In genomic region chr11:106463796-106464201, GRCh38 we compare ENCODE assay signal across 26 cellular contexts.
DNase-seq lines count a peak whose midpoint lies in the region; ATAC-seq and TF ChIP-seq lines count a peak whose summit lies in the region.
"Had no signal": no experiment of that assay in that cellular context is flagged by ENCODE, and none has a peak within 500 bp of the region (broad histone marks: within the 10 kb centered on the region; RNA-seq: fewer than 3 reads in every experiment).

No MANE protein-coding gene starts in this region.

- no peak overlapping the region; the same call in 1 of the 2 replicates for H3K18ac ChIP-seq in IMR-90 (ENCODE audit: low read depth, low read length)
- H3K18ac ChIP-seq in trophoblast cell (ENCODE audit: low read length), result no peak overlapping the region

- DNase-seq in IMR-90 (peak; percentile 65), cerebellar cortex (ENCODE audit: low spot score) (peak; percentile 72), hepatocyte (ENCODE audit: low spot score) (no peak), trophoblast cell (peak; percentile 37 to 75), NCI-H1092 treated with DMSO at 0.1 percent for 48 hours (lab: John Stamatoyannopoulos, UW) (no peak)
- DNase-seq: activated CD8-positive, alpha-beta T cell treated with anti-CD3 and anti-CD28 coated beads, Interleukin-2, amount 10 ng/mL, durations not matched to agents 7 days and 5 days; activated naive CD4-positive, alpha-beta T cell; activated T-cell treated with anti-CD3 and anti-CD28 coated beads, Interleukin-2, amount 50 U/mL, for 24 hours; amygdala; cerebellar nuclear complex; DMS79 treated with DMSO at 0.1 percent for 48 hours; kidney; NCI-H1092; NCI-H2029 treated with DMSO at 0.1 percent for 48 hours; nephron progenitor cell; small intestine; stimulated activated CD4-positive, alpha-beta T cell treated with anti-CD3 and anti-CD28 coated beads, Interleukin-4, amount 100 ng/mL, for 24 hours; stomach; T-helper 9 cell; upper lobe of left lung had no signal

- H3K9ac ChIP-seq in IMR-90 (ENCODE audit: low read depth, low read length) (no peak overlapping the region), trophoblast cell (ENCODE audit: low read length) (no peak overlapping the region)

- H3K79me2 ChIP-seq in hepatocyte (no peaks in the 10 kb centered on the region), trophoblast cell (ENCODE audit: control insufficient read depth, insufficient read depth, low read length, poor library complexity) (no peaks in the 10 kb centered on the region)

- dilution Hi-C loops in IMR-90 (cut with HindIII; ENCODE audit: low sequenced_read_pairs, unreplicated experiment), result no loop called here

- no peak overlapping the region for H2AK9ac ChIP-seq in IMR-90 (replicated peaks; ENCODE audit: low read depth, low read length, poor library complexity)

- POLR2A ChIA-PET in IMR-90 (lab: Charles Lee; ENCODE audit: unreplicated experiment), result no interaction called here

- no peak overlapping the region for H3K56ac ChIP-seq in IMR-90 (ENCODE audit: extremely low read depth, insufficient read depth, low read length)

- H3K9me3 ChIP-seq in IMR-90 (ENCODE audit: control insufficient read depth, insufficient read depth, low read length) (no peaks in the 10 kb centered on the region), hepatocyte (ENCODE audit: low read depth) (no peaks in the 10 kb centered on the region), trophoblast cell (ENCODE audit: insufficient read depth, low read depth, low read length) (no peaks in the 10 kb centered on the region)
- H3K9me3 ChIP-seq: prostate gland, stomach, upper lobe of left lung had no signal

- no peak overlapping the region for H4K8ac ChIP-seq in IMR-90 (ENCODE audit: low read depth in 2 of 2, low read length in 2 of 2)
- H4K8ac ChIP-seq in trophoblast cell (ENCODE audit: low read depth, low read length), result no peak overlapping the region

- in situ Hi-C loops in IMR-90 (cut with MboI; ENCODE audit: low sequenced_read_pairs), result no loop called here

- no peak overlapping the region for H4K12ac ChIP-seq in trophoblast cell (ENCODE audit: low read depth, low read length)

- no peaks in the 10 kb centered on the region for H3K9me2 ChIP-seq in hepatocyte (replicated peaks; ENCODE audit: insufficient read depth)

- no peak overlapping the region for H2BK20ac ChIP-seq in IMR-90 (ENCODE audit: low read depth, low read length)

- H3K4ac ChIP-seq in IMR-90 (ENCODE audit: low read depth, low read length) (no peak overlapping the region), trophoblast cell (ENCODE audit: low read depth, low read length) (no peak overlapping the region)

- peak overlapping the region; percentile 71; the same call in 1 of the 2 replicates for H3K4me2 ChIP-seq in IMR-90 (ENCODE audit: low read depth, low read length)
- peak overlapping the region; percentile 3 for H3K4me2 ChIP-seq in hepatocyte
- H3K4me2 ChIP-seq in trophoblast cell (ENCODE audit: low read length), result no peak overlapping the region
- H3K4me2 ChIP-seq: GM23338 had no signal

- no CpG with 5 or more reads among the region's 4 CpGs for WGBS in IMR-90 (ENCODE audit: extremely low coverage in 2 of 2, insufficient read length in 1 of 2), 2 experiments
- 51% methylated on average over 4 of the region's 4 CpGs for WGBS in hepatocyte (ENCODE audit: low lambda C conversion rate, missing lambda C conversion rate)
- no CpG with 5 or more reads among the region's 4 CpGs for whole genome bisulfite sequencing in trophoblast cell (ENCODE audit: extremely low coverage, insufficient coverage, insufficient read length)

- BruUV-seq in IMR-90 (replicated peaks; lab: Mats Ljungman, UMichigan), result no TSS peak

- no peak overlapping the region for H2BK15ac ChIP-seq in IMR-90 (ENCODE audit: low read depth, low read length)

- no peaks in the 10 kb centered on the region for H3K36me3 Mint-ChIP-seq in stimulated activated memory B cell treated with anti-CD40 and anti-IgM and Interleukin-4, amounts not matched to agents 10 μg/mL and 1 μg/mL and 100 μg/mL, for 72 hours

- no peaks in the 10 kb centered on the region for H3K79me1 ChIP-seq in IMR-90 (ENCODE audit: low read depth in 1 of 2, low read length in 2 of 2)
- peaks cover 8% of the 10 kb centered on the region for H3K79me1 ChIP-seq in trophoblast cell (ENCODE audit: low read length)

- TF ChIP-seq RAD21 in IMR-90 (IDR thresholded peaks at IDR 0.05; ENCODE audit: low read length), result no peak

- H2BK5ac ChIP-seq in IMR-90 (ENCODE audit: low read depth, low read length, poor library complexity, severe bottlenecking) (no peak overlapping the region), trophoblast cell (ENCODE audit: low read depth, low read length, poor library complexity) (no peak overlapping the region)

- H3K27ac ChIP-seq in IMR-90 (ENCODE audit: insufficient read depth, low read length), result no peak overlapping the region
- peak overlapping the region; percentile 53 for H3K27ac ChIP-seq in hepatocyte
- H3K27ac ChIP-seq in trophoblast cell (ENCODE audit: low read depth, low read length), result no peak overlapping the region
- H3K27ac ChIP-seq: prostate gland, stomach, upper lobe of left lung had no signal

- H3K9me3 Mint-ChIP-seq in stimulated activated memory B cell treated with anti-CD40 and anti-IgM and Interleukin-4, amounts not matched to agents 10 μg/mL and 1 μg/mL and 100 μg/mL, for 72 hours, result no peaks in the 10 kb centered on the region
- H3K9me3 Mint-ChIP-seq: GM23338, nephron progenitor cell had no signal

- no peak overlapping the region for H3K27ac Mint-ChIP-seq in stimulated activated memory B cell treated with anti-CD40 and anti-IgM and Interleukin-4, amounts not matched to agents 10 μg/mL and 1 μg/mL and 100 μg/mL, for 72 hours
- H3K27ac Mint-ChIP-seq: activated CD8-positive, alpha-beta T cell treated with anti-CD3 and anti-CD28 coated beads, Interleukin-2, amount 10 ng/mL, durations not matched to agents 7 days and 5 days; activated T-cell treated with anti-CD3 and anti-CD28 coated beads, Interleukin-2, amount 50 U/mL, for 24 hours; GM23338; nephron progenitor cell had no signal

- H4K91ac ChIP-seq in IMR-90 (ENCODE audit: insufficient read depth, low read depth, low read length) (no peak overlapping the region), trophoblast cell (ENCODE audit: low read depth, low read length) (no peak overlapping the region)

- H3K27me3 Mint-ChIP-seq in stimulated activated memory B cell treated with anti-CD40 and anti-IgM and Interleukin-4, amounts not matched to agents 10 μg/mL and 1 μg/mL and 100 μg/mL, for 72 hours, result no peaks in the 10 kb centered on the region
- H3K27me3 Mint-ChIP-seq: activated T-cell treated with anti-CD3 and anti-CD28 coated beads, Interleukin-2, amount 50 U/mL, for 24 hours had no signal

- H3K36me3 ChIP-seq in IMR-90 (ENCODE audit: control insufficient read depth, insufficient read depth, low read length), result no peaks in the 10 kb centered on the region
- H3K36me3 ChIP-seq in hepatocyte (replicated peaks; ENCODE audit: insufficient read depth, low read depth), result no peaks in the 10 kb centered on the region
- H3K36me3 ChIP-seq in trophoblast cell (ENCODE audit: control insufficient read depth in 1 of 2, insufficient read depth in 2 of 2, low read length in 2 of 2), result no peaks in the 10 kb centered on the region
- H3K36me3 ChIP-seq: prostate gland, stomach, upper lobe of left lung had no signal

- no peaks in the 10 kb centered on the region for H3K4me1 Mint-ChIP-seq in stimulated activated memory B cell treated with anti-CD40 and anti-IgM and Interleukin-4, amounts not matched to agents 10 μg/mL and 1 μg/mL and 100 μg/mL, for 72 hours

- H3K4me3 ChIP-seq in IMR-90 (ENCODE audit: insufficient read depth, low read depth, low read length) (no peak overlapping the region), hepatocyte (no peak overlapping the region), trophoblast cell (ENCODE audit: low read depth, low read length) (no peak overlapping the region)
- H3K4me3 ChIP-seq: GM23338, prostate gland, stomach, upper lobe of left lung had no signal

- intact Hi-C loops in IMR-90 (cut with micrococcal nuclease), result loop anchor here (10.0 kb wide), 1 partner anchor 389 kb away; the partner anchor contains the start of genes AASDHPPT and KBTBD3

- H3K27me3 ChIP-seq in IMR-90 (ENCODE audit: control insufficient read depth, insufficient read depth, low read length) (no peaks in the 10 kb centered on the region), hepatocyte (no peaks in the 10 kb centered on the region), trophoblast cell (ENCODE audit: insufficient read depth, low read length) (no peaks in the 10 kb centered on the region)
- H3K27me3 ChIP-seq: stomach, upper lobe of left lung had no signal

- no peaks in the 10 kb centered on the region for H3K9me1 ChIP-seq in IMR-90 (ENCODE audit: insufficient read depth, low read length)

- H2BK120ac ChIP-seq in IMR-90 (ENCODE audit: low read depth, low read length) (no peak overlapping the region), trophoblast cell (ENCODE audit: insufficient read depth, low read length, poor library complexity) (no peak overlapping the region)

- H3K4me3 Mint-ChIP-seq in stimulated activated memory B cell treated with anti-CD40 and anti-IgM and Interleukin-4, amounts not matched to agents 10 μg/mL and 1 μg/mL and 100 μg/mL, for 72 hours, result no peak overlapping the region
- H3K4me3 Mint-ChIP-seq: activated CD8-positive, alpha-beta T cell treated with anti-CD3 and anti-CD28 coated beads, Interleukin-2, amount 10 ng/mL, durations not matched to agents 7 days and 5 days; activated T-cell treated with anti-CD3 and anti-CD28 coated beads, Interleukin-2, amount 50 U/mL, for 24 hours; GM23338; nephron progenitor cell had no signal

- H2AFZ ChIP-seq in IMR-90 (replicated peaks; ENCODE audit: low read length, poor library complexity), result no peak overlapping the region
- no peak overlapping the region for H2AFZ ChIP-seq in hepatocyte
- no peak overlapping the region for H2AFZ ChIP-seq in trophoblast cell (ENCODE audit: insufficient read depth, low read length, poor library complexity)
- H2AFZ ChIP-seq: GM23338 had no signal

- H3K4me1 ChIP-seq in IMR-90 (ENCODE audit: control insufficient read depth, insufficient read depth, low read length), result peaks cover 13% of the 10 kb centered on the region
- H3K4me1 ChIP-seq in hepatocyte (ENCODE audit: insufficient read depth), result peaks cover 52% of the 10 kb centered on the region
- H3K4me1 ChIP-seq in trophoblast cell (ENCODE audit: control insufficient read depth in 1 of 2, insufficient read depth in 2 of 2, low read length in 2 of 2), result peaks cover 0 to 5% of the 10 kb centered on the region in 2 experiments
- H3K4me1 ChIP-seq: prostate gland, upper lobe of left lung had no signal

- H4K20me1 ChIP-seq in IMR-90 (ENCODE audit: insufficient read depth, low read length) (no peaks in the 10 kb centered on the region), hepatocyte (ENCODE audit: insufficient read depth, poor library complexity, severe bottlenecking) (no peaks in the 10 kb centered on the region)

- no peak overlapping the region for H3K23ac ChIP-seq in IMR-90 (ENCODE audit: low read depth, low read length)
- H3K23ac ChIP-seq in trophoblast cell (ENCODE audit: low read length), result no peak overlapping the region

- H2BK12ac ChIP-seq in trophoblast cell (ENCODE audit: low read length), result no peak overlapping the region

- TF ChIP-seq CTCF in IMR-90 (conservative IDR thresholded peaks at IDR 0.05; ENCODE audit: low read depth, low read length) (no peak), hepatocyte (IDR thresholded peaks at IDR 0.05; ENCODE audit: poor library complexity) (no peak)

- ATAC-seq in IMR-90 (ENCODE audit: low read depth), result no peak
- no peak for ATAC-seq in HG03196 (IDR thresholded peaks at IDR 0.05; ENCODE audit: unreplicated experiment)
- ATAC-seq in stimulated activated memory B cell treated with anti-CD40 and anti-IgM and Interleukin-4, amounts not matched to agents 10 μg/mL and 1 μg/mL and 100 μg/mL, for 72 hours, result no peak
- ATAC-seq in HG02763 (IDR thresholded peaks at IDR 0.05; ENCODE audit: unreplicated experiment), result no peak
- ATAC-seq: activated CD8-positive, alpha-beta T cell treated with anti-CD3 and anti-CD28 coated beads, Interleukin-2, amount 10 ng/mL, durations not matched to agents 7 days and 5 days; GM23338; SK-N-SH treated with all-trans-retinoic acid at 6 μM for 48 hours had no signal

- no peak for TF ChIP-seq POLR2A in IMR-90 (IDR thresholded peaks at IDR 0.05; ENCODE audit: low read depth, low read length)

- no peak overlapping the region for H3K14ac ChIP-seq in IMR-90 (replicated peaks; ENCODE audit: low read depth, low read length)
- no peak overlapping the region for H3K14ac ChIP-seq in trophoblast cell (ENCODE audit: low read length)

- no peak overlapping the region for H2AK5ac ChIP-seq in IMR-90 (ENCODE audit: low read depth, low read length)
- no peak overlapping the region for H2AK5ac ChIP-seq in trophoblast cell (ENCODE audit: low read length)

- H4K5ac ChIP-seq in IMR-90 (ENCODE audit: low read depth, low read length), result no peak overlapping the region

- CTCF ChIA-PET in IMR-90 (lab: Yijun Ruan, JAX), result no interaction called here

Comparison
In these comparisons a context has a peak if more than half of its experiments do, and no peak if none do; other contexts are left out.
1. DNase-seq: peak in IMR-90 (single experiment), cerebellar cortex (single experiment) and trophoblast cell (2 of 2); none in hepatocyte (single experiment) and NCI-H1092 treated with DMSO at 0.1 percent for 48 hours (single experiment).